ENCODE assay signal across 30 cellular contexts in the genomic region with DNA sequence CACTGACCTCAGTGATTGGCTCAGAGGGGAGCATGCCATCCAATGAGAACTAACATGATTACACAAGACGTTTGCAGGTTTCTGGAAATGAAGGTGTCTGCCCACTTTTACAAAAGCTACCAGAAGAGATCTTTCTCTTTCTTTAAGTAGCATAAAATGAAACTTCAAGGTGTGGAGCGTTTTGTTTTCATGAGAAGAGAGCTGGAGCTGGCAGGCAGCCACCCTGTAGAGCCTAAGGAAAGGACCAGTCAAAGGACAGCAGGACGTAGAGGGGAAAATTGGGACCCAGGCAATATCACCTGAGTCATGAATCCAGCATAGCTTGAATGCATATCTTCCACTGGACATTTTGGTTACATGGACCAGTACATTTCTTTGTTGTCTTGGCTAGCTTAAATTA.
"Had no signal": no experiment of that assay in that cellular context is flagged by ENCODE, and none has a peak within 500 bp of the region (broad histone marks: within the 10 kb centered on the region; RNA-seq: fewer than 3 reads in every experiment).

No MANE protein-coding gene starts in this region.

- H3K4me1 Mint-ChIP-seq: activated CD4-positive, alpha-beta T cell treated with anti-CD3 and anti-CD28 coated beads for 36 hours; activated CD4-positive, alpha-beta T cell treated with anti-CD3 and anti-CD28 coated beads, Interleukin-2, amount 10 ng/mL, durations not matched to agents 24 days and 14 days; activated CD8-positive, alpha-beta memory T cell treated with anti-CD3 and anti-CD28 coated beads, Interleukin-2, amount 10 ng/mL, durations not matched to agents 7 days and 5 days; activated naive CD4-positive, alpha-beta T cell treated with anti-CD3 and anti-CD28 coated beads, Interleukin-2, amount 10 ng/mL, durations not matched to agents 7 days and 5 days; activated naive CD8-positive, alpha-beta T cell treated with anti-CD3 and anti-CD28 coated beads, Interleukin-2, amount 10 ng/mL, durations not matched to agents 7 days and 5 days; brain; endodermal cell had no signal

- H3K4me3 Mint-ChIP-seq: activated CD4-positive, alpha-beta memory T cell treated with anti-CD3 and anti-CD28 coated beads for 36 hours; activated CD4-positive, alpha-beta T cell treated with anti-CD3 and anti-CD28 coated beads for 36 hours; activated CD4-positive, alpha-beta T cell treated with anti-CD3 and anti-CD28 coated beads, Interleukin-2, amount 10 ng/mL, durations not matched to agents 24 days and 14 days; activated CD8-positive, alpha-beta memory T cell treated with anti-CD3 and anti-CD28 coated beads, Interleukin-2, amount 10 ng/mL, durations not matched to agents 7 days and 5 days; activated CD8-positive, alpha-beta T cell treated with anti-CD3 and anti-CD28 coated beads, Interleukin-2, amount 10 ng/mL, durations not matched to agents 7 days and 5 days; activated naive CD4-positive, alpha-beta T cell treated with anti-CD3 and anti-CD28 coated beads, Interleukin-2, amount 10 ng/mL, durations not matched to agents 7 days and 5 days; activated naive CD8-positive, alpha-beta T cell treated with anti-CD3 and anti-CD28 coated beads, Interleukin-2, amount 10 ng/mL, durations not matched to agents 7 days and 5 days; activated T-cell treated with anti-CD3 and anti-CD28 coated beads, Interleukin-2, amount 50 U/mL, for 72 hours; brain; dendritic cell treated with granulocyte-macrophage colony-stimulating factor and Interleukin-4, amounts not matched to agents 40 ng/mL and 50 ng/mL, for 4 days; endodermal cell had no signal

- H3K9me3 ChIP-seq: ascending aorta, breast epithelium had no signal

- H3K27ac ChIP-seq: ascending aorta, breast epithelium, cardiac muscle cell, coronary artery, dorsolateral prefrontal cortex had no signal

- H3K36me3 ChIP-seq: ascending aorta, breast epithelium, cardiac muscle cell had no signal

- H3K4me3 ChIP-seq: ascending aorta, breast epithelium, cardiac muscle cell, coronary artery, dorsolateral prefrontal cortex had no signal

- H3K9me3 Mint-ChIP-seq: activated CD4-positive, alpha-beta memory T cell treated with anti-CD3 and anti-CD28 coated beads for 36 hours; activated CD4-positive, alpha-beta T cell treated with anti-CD3 and anti-CD28 coated beads, Interleukin-2, amount 10 ng/mL, durations not matched to agents 24 days and 14 days; activated naive CD4-positive, alpha-beta T cell treated with anti-CD3 and anti-CD28 coated beads, Interleukin-2, amount 10 ng/mL, durations not matched to agents 7 days and 5 days; activated naive CD4-positive, alpha-beta T cell treated with anti-CD3 and anti-CD28 coated beads, Interleukin-2, amount 50 U/mL, for 72 hours; activated naive CD8-positive, alpha-beta T cell treated with anti-CD3 and anti-CD28 coated beads, Interleukin-2, amount 10 ng/mL, durations not matched to agents 7 days and 5 days; activated T-cell treated with anti-CD3 and anti-CD28 coated beads, Interleukin-2, amount 50 U/mL, for 72 hours; brain; dendritic cell treated with granulocyte-macrophage colony-stimulating factor and Interleukin-4, amounts not matched to agents 40 ng/mL and 50 ng/mL, for 4 days; endodermal cell had no signal

- DNase-seq: activated CD4-positive, alpha-beta memory T cell treated with anti-CD3 and anti-CD28 coated beads for 36 hours; activated CD4-positive, alpha-beta T cell treated with anti-CD3 and anti-CD28 coated beads for 36 hours; activated CD4-positive, alpha-beta T cell treated with anti-CD3 and anti-CD28 coated beads, Interleukin-2, amount 10 ng/mL, durations not matched to agents 24 days and 14 days; activated CD4-positive, CD25-positive, alpha-beta regulatory T cell; activated CD4-positive, CD25-positive, alpha-beta regulatory T cell treated with anti-CD3 and anti-CD28 coated beads, Interleukin-2, amount 50 U/mL, for 72 hours; activated CD8-positive, alpha-beta memory T cell treated with anti-CD3 and anti-CD28 coated beads, Interleukin-2, amount 10 ng/mL, durations not matched to agents 7 days and 5 days; activated CD8-positive, alpha-beta memory T cell treated with anti-CD3 and anti-CD28 coated beads, Interleukin-2, amount 50 U/mL, for 4 hours; activated CD8-positive, alpha-beta T cell treated with anti-CD3 and anti-CD28 coated beads, Interleukin-2, amount 10 ng/mL, durations not matched to agents 7 days and 5 days; activated gamma-delta T cell; activated naive CD4-positive, alpha-beta T cell; activated naive CD4-positive, alpha-beta T cell treated with anti-CD3 and anti-CD28 coated beads, Interleukin-2, amount 10 ng/mL, durations not matched to agents 7 days and 5 days; activated naive CD8-positive, alpha-beta T cell treated with anti-CD3 and anti-CD28 coated beads, Interleukin-2, amount 10 ng/mL, durations not matched to agents 7 days and 5 days; activated T-cell treated with anti-CD3 and anti-CD28 coated beads, Interleukin-2, amount 50 U/mL, for 1 hour; activated T-cell treated with anti-CD3 and anti-CD28 coated beads, Interleukin-2, amount 50 U/mL, for 72 hours; central memory CD4-positive, alpha-beta T cell; cerebellar nuclear complex; dorsolateral prefrontal cortex; effector memory CD4-positive, alpha-beta T cell; endodermal cell; foreskin fibroblast; head of caudate nucleus; T-helper 2 cell had no signal

- ATAC-seq: activated CD4-positive, alpha-beta T cell treated with anti-CD3 and anti-CD28 coated beads for 36 hours; activated CD8-positive, alpha-beta memory T cell treated with anti-CD3 and anti-CD28 coated beads, Interleukin-2, amount 10 ng/mL, durations not matched to agents 7 days and 5 days; activated CD8-positive, alpha-beta T cell treated with anti-CD3 and anti-CD28 coated beads, Interleukin-2, amount 10 ng/mL, durations not matched to agents 7 days and 5 days; activated naive CD4-positive, alpha-beta T cell treated with anti-CD3 and anti-CD28 coated beads, Interleukin-2, amount 50 U/mL, for 72 hours; activated T-cell treated with anti-CD3 and anti-CD28 coated beads, Interleukin-2, amount 50 U/mL, for 72 hours; esophagus mucosa had no signal

- H3K36me3 Mint-ChIP-seq: activated CD4-positive, alpha-beta memory T cell treated with anti-CD3 and anti-CD28 coated beads for 36 hours; activated CD8-positive, alpha-beta memory T cell treated with anti-CD3 and anti-CD28 coated beads, Interleukin-2, amount 10 ng/mL, durations not matched to agents 7 days and 5 days; activated naive CD4-positive, alpha-beta T cell treated with anti-CD3 and anti-CD28 coated beads, Interleukin-2, amount 10 ng/mL, durations not matched to agents 7 days and 5 days; activated naive CD4-positive, alpha-beta T cell treated with anti-CD3 and anti-CD28 coated beads, Interleukin-2, amount 50 U/mL, for 72 hours; activated naive CD8-positive, alpha-beta T cell treated with anti-CD3 and anti-CD28 coated beads, Interleukin-2, amount 10 ng/mL, durations not matched to agents 7 days and 5 days; brain had no signal

- H3K27me3 ChIP-seq: ascending aorta, breast epithelium, cardiac muscle cell had no signal

- H3K4me1 ChIP-seq: ascending aorta, breast epithelium had no signal

- H3K27me3 Mint-ChIP-seq: activated CD4-positive, alpha-beta T cell treated with anti-CD3 and anti-CD28 coated beads for 36 hours; activated CD4-positive, alpha-beta T cell treated with anti-CD3 and anti-CD28 coated beads, Interleukin-2, amount 10 ng/mL, durations not matched to agents 24 days and 14 days; activated CD8-positive, alpha-beta memory T cell treated with anti-CD3 and anti-CD28 coated beads, Interleukin-2, amount 10 ng/mL, durations not matched to agents 7 days and 5 days; activated naive CD4-positive, alpha-beta T cell treated with anti-CD3 and anti-CD28 coated beads, Interleukin-2, amount 10 ng/mL, durations not matched to agents 7 days and 5 days; dendritic cell treated with granulocyte-macrophage colony-stimulating factor and Interleukin-4, amounts not matched to agents 40 ng/mL and 50 ng/mL, for 4 days had no signal
